24 cellular contexts compared by ENCODE assay signal in genomic region chr6:134921980-134922313, GRCh38. TPM values are rescaled to one million over a fixed set of nuclear protein-coding genes. Genes with fewer than 3 reads are reported as not detected.
A peak's percentile ranks its signal among the peaks of the same experiment; 100 is the strongest.
DNase-seq lines count a peak whose midpoint lies in the region; ATAC-seq and TF ChIP-seq lines count a peak whose summit lies in the region.
"Had no signal": no experiment of that assay in that cellular context is flagged by ENCODE, and none has a peak within 500 bp of the region (broad histone marks: within the 10 kb centered on the region; RNA-seq: fewer than 3 reads in every experiment).

No MANE protein-coding gene starts in this region.

- H3K9me3 ChIP-seq in body of pancreas: no peaks in the 10 kb centered on the region
- H3K9me3 ChIP-seq in hepatocyte (ENCODE audit: low read depth): no peaks in the 10 kb centered on the region
- H3K9me3 ChIP-seq: gastroesophageal sphincter, transverse colon had no signal

- H3K27ac Mint-ChIP-seq in glutamatergic neuron (ENCODE audit: unreplicated experiment): peak overlapping the region; percentile 98
- no peak overlapping the region for H3K27ac Mint-ChIP-seq in stimulated activated effector memory CD8-positive, alpha-beta T cell treated with anti-CD3 and anti-CD28 coated beads, Interleukin-12 subunit alpha, Interleukin-12 subunit beta, amount 100 ng/mL, for 72 hours
- H3K27ac Mint-ChIP-seq: activated CD4-positive, alpha-beta memory T cell treated with anti-CD3 and anti-CD28 coated beads for 36 hours; activated naive CD8-positive, alpha-beta T cell treated with anti-CD3 and anti-CD28 coated beads, Interleukin-2, amount 10 ng/mL, durations not matched to agents 7 days and 5 days had no signal

- ATAC-seq in stimulated activated effector memory CD8-positive, alpha-beta T cell treated with anti-CD3 and anti-CD28 coated beads, Interleukin-12 subunit alpha, Interleukin-12 subunit beta, amount 100 ng/mL, for 72 hours: peak; percentile 13
- no peak for ATAC-seq in body of pancreas
- ATAC-seq: gastroesophageal sphincter had no signal

- intact Hi-C loops in body of pancreas (cut with DNase I): no loop called here

- TF ChIP-seq CTCF in glutamatergic neuron (IDR thresholded peaks at IDR 0.05; ENCODE audit: partially characterized antibody, unreplicated experiment) (no peak), body of pancreas (IDR thresholded peaks at IDR 0.05) (no peak), hepatocyte (IDR thresholded peaks at IDR 0.05; ENCODE audit: poor library complexity) (no peak)

- 78 to 83% methylated on average over 4 of the region's 4 CpGs for WGBS in body of pancreas, 2 donors
- WGBS in hepatocyte (ENCODE audit: low lambda C conversion rate, missing lambda C conversion rate): 87% methylated on average over 4 of the region's 4 CpGs

- no peaks in the 10 kb centered on the region for H3K27me3 ChIP-seq in body of pancreas
- H3K27me3 ChIP-seq in hepatocyte: no peaks in the 10 kb centered on the region
- H3K27me3 ChIP-seq: gastroesophageal sphincter, transverse colon had no signal

- H3K36me3 ChIP-seq in body of pancreas (replicated peaks in 1 of 2; ENCODE audit: insufficient read depth in 1 of 2, low read depth in 2 of 2) (no peaks in the 10 kb centered on the region), hepatocyte (replicated peaks; ENCODE audit: insufficient read depth, low read depth) (no peaks in the 10 kb centered on the region)
- H3K36me3 ChIP-seq: transverse colon had no signal

- peaks cover 9% of the 10 kb centered on the region for H3K27me3 Mint-ChIP-seq in glutamatergic neuron (ENCODE audit: unreplicated experiment)
- H3K27me3 Mint-ChIP-seq: activated CD4-positive, alpha-beta memory T cell treated with anti-CD3 and anti-CD28 coated beads for 36 hours; activated naive CD8-positive, alpha-beta T cell treated with anti-CD3 and anti-CD28 coated beads, Interleukin-2, amount 10 ng/mL, durations not matched to agents 7 days and 5 days; CD8-positive, alpha-beta memory T cell had no signal

- peaks cover 13% of the 10 kb centered on the region for H3K4me1 Mint-ChIP-seq in glutamatergic neuron (ENCODE audit: low read depth, unreplicated experiment)
- H3K4me1 Mint-ChIP-seq in stimulated activated effector memory CD8-positive, alpha-beta T cell treated with anti-CD3 and anti-CD28 coated beads, Interleukin-12 subunit alpha, Interleukin-12 subunit beta, amount 100 ng/mL, for 72 hours: no peaks in the 10 kb centered on the region
- H3K4me1 Mint-ChIP-seq: activated naive CD8-positive, alpha-beta T cell treated with anti-CD3 and anti-CD28 coated beads, Interleukin-2, amount 10 ng/mL, durations not matched to agents 7 days and 5 days; CD8-positive, alpha-beta memory T cell had no signal

- peaks cover 5% of the 10 kb centered on the region for H3K36me3 Mint-ChIP-seq in glutamatergic neuron (ENCODE audit: unreplicated experiment)
- no peaks in the 10 kb centered on the region for H3K36me3 Mint-ChIP-seq in stimulated activated effector memory CD8-positive, alpha-beta T cell treated with anti-CD3 and anti-CD28 coated beads, Interleukin-12 subunit alpha, Interleukin-12 subunit beta, amount 100 ng/mL, for 72 hours
- H3K36me3 Mint-ChIP-seq: activated CD4-positive, alpha-beta memory T cell treated with anti-CD3 and anti-CD28 coated beads for 36 hours; activated naive CD8-positive, alpha-beta T cell treated with anti-CD3 and anti-CD28 coated beads, Interleukin-2, amount 10 ng/mL, durations not matched to agents 7 days and 5 days had no signal

- peaks cover 10% of the 10 kb centered on the region for H3K9me3 Mint-ChIP-seq in glutamatergic neuron (ENCODE audit: unreplicated experiment)
- no peaks in the 10 kb centered on the region for H3K9me3 Mint-ChIP-seq in stimulated activated effector memory CD8-positive, alpha-beta T cell treated with anti-CD3 and anti-CD28 coated beads, Interleukin-12 subunit alpha, Interleukin-12 subunit beta, amount 100 ng/mL, for 72 hours
- H3K9me3 Mint-ChIP-seq: activated CD4-positive, alpha-beta memory T cell treated with anti-CD3 and anti-CD28 coated beads for 36 hours; activated naive CD8-positive, alpha-beta T cell treated with anti-CD3 and anti-CD28 coated beads, Interleukin-2, amount 10 ng/mL, durations not matched to agents 7 days and 5 days; CD8-positive, alpha-beta memory T cell had no signal

- in situ Hi-C loops in SK-MEL-5 (cut with HindIII; ENCODE audit: low pct_unique_long_range_greater_than_20kb, low sequenced_read_pairs): no loop called here

- H3K4me1 ChIP-seq in body of pancreas (no peaks in the 10 kb centered on the region), hepatocyte (ENCODE audit: insufficient read depth) (no peaks in the 10 kb centered on the region)
- H3K4me1 ChIP-seq: gastroesophageal sphincter, transverse colon had no signal

- H3K9me2 ChIP-seq in hepatocyte (replicated peaks; ENCODE audit: insufficient read depth): no peaks in the 10 kb centered on the region

- H3K4me3 Mint-ChIP-seq in glutamatergic neuron (ENCODE audit: unreplicated experiment): peak overlapping the region; percentile 66
- H3K4me3 Mint-ChIP-seq in stimulated activated effector memory CD8-positive, alpha-beta T cell treated with anti-CD3 and anti-CD28 coated beads, Interleukin-12 subunit alpha, Interleukin-12 subunit beta, amount 100 ng/mL, for 72 hours: no peak overlapping the region
- H3K4me3 Mint-ChIP-seq: activated CD4-positive, alpha-beta memory T cell treated with anti-CD3 and anti-CD28 coated beads for 36 hours; activated naive CD8-positive, alpha-beta T cell treated with anti-CD3 and anti-CD28 coated beads, Interleukin-2, amount 10 ng/mL, durations not matched to agents 7 days and 5 days; CD8-positive, alpha-beta memory T cell had no signal

- no peaks in the 10 kb centered on the region for H4K20me1 ChIP-seq in hepatocyte (ENCODE audit: insufficient read depth, poor library complexity, severe bottlenecking)

- DNase-seq in NCI-H2107 treated with DMSO at 0.1 percent for 48 hours (lab: John Stamatoyannopoulos, UW; ENCODE audit: unreplicated experiment): peak; percentile 22
- no peak for DNase-seq in NCI-H2107 (lab: John Stamatoyannopoulos, UW)
- peak; percentile 31 for DNase-seq in SK-MEL-5 (ENCODE audit: low read depth, low spot score)
- DNase-seq in glutamatergic neuron: peak; percentile 81
- DNase-seq in stimulated activated effector memory CD8-positive, alpha-beta T cell treated with anti-CD3 and anti-CD28 coated beads, Interleukin-12 subunit alpha, Interleukin-12 subunit beta, amount 100 ng/mL, for 72 hours (ENCODE audit: low spot score in 2 of 2): no peak
- no peak for DNase-seq in body of pancreas
- DNase-seq in DMS114 treated with DMSO at 0.1 percent for 48 hours (lab: John Stamatoyannopoulos, UW; ENCODE audit: unreplicated experiment): no peak
- no peak for DNase-seq in hepatocyte (ENCODE audit: low spot score)
- DNase-seq: 8988T; activated CD4-positive, alpha-beta memory T cell treated with anti-CD3 and anti-CD28 coated beads for 36 hours; activated CD4-positive, CD25-positive, alpha-beta regulatory T cell; activated CD8-positive, alpha-beta memory T cell treated with anti-CD3 and anti-CD28 coated beads, Interleukin-2, amount 50 U/mL, for 48 hours; activated naive CD8-positive, alpha-beta T cell treated with anti-CD3 and anti-CD28 coated beads, Interleukin-2, amount 10 ng/mL, durations not matched to agents 7 days and 5 days; CD8-positive, alpha-beta memory T cell; GDM1; GOT3; KBM-7; MM.1S; NCI-H1417 treated with DMSO at 0.1 percent for 48 hours; NCI-H774; transverse colon had no signal

- H3K4me3 ChIP-seq in body of pancreas (no peak overlapping the region), hepatocyte (no peak overlapping the region)
- H3K4me3 ChIP-seq: gastroesophageal sphincter, transverse colon had no signal

- TF ChIP-seq POLR2A in body of pancreas (IDR thresholded peaks at IDR 0.05): no peak

- H3K27ac ChIP-seq in body of pancreas: no peak overlapping the region
- H3K27ac ChIP-seq in hepatocyte: no peak overlapping the region
- H3K27ac ChIP-seq: epithelial cell of prostate, gastroesophageal sphincter, transverse colon had no signal

- H3K4me2 ChIP-seq in hepatocyte: no peak overlapping the region

- H3K79me2 ChIP-seq in hepatocyte: no peaks in the 10 kb centered on the region

- no peak overlapping the region for H2AFZ ChIP-seq in hepatocyte

RNA-seq across cellular contexts. Expression of gene ALDH8A1, which starts 28.0 kb away (rescaled TPM):
- not detected in 2 replicates for total RNA-seq in SK-MEL-5 (2014; rRNA removed; shearing (Covaris generic))
- polyA plus RNA-seq in SK-MEL-5 (2015; cell fraction: cytosol; rRNA removed): 0.43 TPM in 1 of 2 replicates, not detected in the other
- 0.22 and 0.45 TPM in 2 replicates for polyA plus RNA-seq in SK-MEL-5 (2015; cell fraction: nucleus; rRNA removed)
- 1.8 TPM for total RNA-seq in glutamatergic neuron (ENCODE audit: unreplicated experiment)
- total RNA-seq in body of pancreas: under 1 TPM; 0.26 to 0.66 TPM
- 9.9 and 11.0 TPM in 2 replicates for total RNA-seq in hepatocyte
- 5.3 and 8.0 TPM in 2 replicates for polyA plus RNA-seq in hepatocyte
- total RNA-seq: HT-29 had no signal

Comparison
In these comparisons a context has a peak if more than half of its experiments do, and no peak if none do; other contexts are left out.
1. DNase-seq: peak in NCI-H2107 treated with DMSO at 0.1 percent for 48 hours (single experiment), SK-MEL-5 (single experiment) and glutamatergic neuron (single experiment); none in NCI-H2107 (single experiment), stimulated activated effector memory CD8-positive, alpha-beta T cell treated with anti-CD3 and anti-CD28 coated beads, Interleukin-12 subunit alpha, Interleukin-12 subunit beta, amount 100 ng/mL, for 72 hours (0 of 2), body of pancreas (0 of 4), DMS114 treated with DMSO at 0.1 percent for 48 hours (single experiment) and hepatocyte (single experiment).